ENCODE assay signal across 23 cellular contexts in genomic region chr3:73226026-73226425, GRCh38.
"Had no signal": no experiment of that assay in that cellular context is flagged by ENCODE, and none has a peak within 500 bp of the region (broad histone marks: within the 10 kb centered on the region; RNA-seq: fewer than 3 reads in every experiment).

No MANE protein-coding gene starts in this region.

- H3K27ac ChIP-seq: cardiac muscle cell, heart right ventricle, left ventricle myocardium inferior, ovary, right lobe of liver, upper lobe of right lung had no signal

- ATAC-seq: activated naive CD4-positive, alpha-beta T cell treated with anti-CD3 and anti-CD28 coated beads, Interleukin-2, amount 50 U/mL, for 72 hours; activated T-cell treated with anti-CD3 and anti-CD28 coated beads, Interleukin-2, amount 50 U/mL, for 72 hours; heart right ventricle; right lobe of liver; stimulated activated naive CD8-positive, alpha-beta T cell treated with anti-CD3 and anti-CD28 coated beads, Interleukin-15, Interleukin-2, amounts not matched to agents 100 U/mL and 50 U/mL, for 24 hours; upper lobe of right lung had no signal

- H3K4me3 ChIP-seq: cardiac muscle cell, coronary artery, heart right ventricle, left ventricle myocardium inferior, lung, ovary, right lobe of liver, skin epidermis, upper lobe of right lung had no signal

- H3K9me3 ChIP-seq: heart right ventricle, left ventricle myocardium inferior, ovary, right lobe of liver, upper lobe of right lung had no signal

- H3K27me3 ChIP-seq: cardiac muscle cell, ovary, right lobe of liver, upper lobe of right lung had no signal

- H3K4me1 ChIP-seq: heart right ventricle, left ventricle myocardium inferior, right lobe of liver, upper lobe of right lung had no signal

- DNase-seq: activated CD4-positive, alpha-beta T cell treated with anti-CD3 and anti-CD28 coated beads for 4 hours; activated CD4-positive, alpha-beta T cell treated with anti-CD3 and anti-CD28 coated beads, Interleukin-2, amount 50 U/mL, for 4 hours; activated CD4-positive, CD25-positive, alpha-beta regulatory T cell; activated naive CD4-positive, alpha-beta T cell; activated T-cell treated with anti-CD3 and anti-CD28 coated beads for 4 hours; activated T-cell treated with anti-CD3 and anti-CD28 coated beads, Interleukin-2, amount 50 U/mL, for 72 hours; aorta; cerebellar nuclear complex; foreskin melanocyte; heart right ventricle; kidney glomerular epithelial cell; left ventricle myocardium inferior; ovary; right lobe of liver; stimulated activated CD4-positive, alpha-beta T cell treated with anti-CD3 and anti-CD28 coated beads, Interleukin-12 subunit alpha, Interleukin-12 subunit beta, amount 100 ng/mL, for 4 hours; stimulated activated CD4-positive, alpha-beta T cell treated with anti-CD3 and anti-CD28 coated beads, Interleukin-4, amount 100 ng/mL, for 1 hour; stimulated activated naive CD8-positive, alpha-beta T cell treated with anti-CD3 and anti-CD28 coated beads, Interleukin-15, Interleukin-2, amounts not matched to agents 100 U/mL and 50 U/mL, for 24 hours; upper lobe of right lung had no signal

- H3K36me3 ChIP-seq: cardiac muscle cell, heart right ventricle, left ventricle myocardium inferior, ovary, right lobe of liver, upper lobe of right lung had no signal
